In the genomic region with DNA sequence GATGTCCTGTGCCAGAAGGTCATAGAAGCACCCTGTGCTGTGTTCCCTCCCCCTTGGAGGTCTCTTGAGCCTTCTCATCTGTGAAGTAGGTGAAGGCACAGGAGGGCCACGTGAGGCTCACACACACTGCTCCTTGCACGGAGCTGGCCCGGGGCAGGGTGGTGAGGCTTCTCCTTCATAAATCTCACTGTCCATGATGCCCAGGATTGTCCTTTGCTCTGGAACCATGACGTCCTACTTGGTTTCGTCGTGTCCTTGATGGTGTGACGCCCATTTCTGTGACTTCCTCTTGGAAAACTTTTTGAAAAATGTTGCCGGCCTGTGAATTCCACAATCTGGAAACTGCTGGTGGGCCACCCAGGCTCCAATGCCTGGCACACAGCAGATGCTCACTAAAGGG, we compare ENCODE assay signal across 14 cellular contexts. TPM values are rescaled to one million over a fixed set of nuclear protein-coding genes. Genes with fewer than 3 reads are reported as not detected.
DNase-seq lines count a peak whose midpoint lies in the region; ATAC-seq and TF ChIP-seq lines count a peak whose summit lies in the region.
"Had no signal": no experiment of that assay in that cellular context is flagged by ENCODE, and none has a peak within 500 bp of the region (broad histone marks: within the 10 kb centered on the region; RNA-seq: fewer than 3 reads in every experiment).

No MANE protein-coding gene starts in this region.

- WGBS in esophagus, 2 donors: 71 to 77% methylated on average over 8 of the region's 8 CpGs

- peak overlapping the region; percentile 57; the same call in 1 of the 2 replicates for H3K27ac ChIP-seq in SK-N-MC
- H3K27ac ChIP-seq in esophagus (ENCODE audit: low read depth in 2 of 2, low read length in 1 of 2): peak overlapping the region; percentile 3 to 14
- no peak overlapping the region for H3K27ac ChIP-seq in MM.1S (ENCODE audit: low read length)
- H3K27ac ChIP-seq: epithelial cell of prostate, thoracic aorta had no signal

- no peaks in the 10 kb centered on the region for H3K27me3 ChIP-seq in esophagus (ENCODE audit: control insufficient read depth in 1 of 2, insufficient read depth in 2 of 2, low read length in 2 of 2)
- H3K27me3 ChIP-seq in MM.1S (replicated peaks; ENCODE audit: insufficient read depth, low read length): no peaks in the 10 kb centered on the region

- no peak for ATAC-seq in stimulated activated memory B cell treated with anti-CD40 and anti-IgM and Interleukin-4, amounts not matched to agents 10 μg/mL and 1 μg/mL and 100 μg/mL, for 72 hours

- H3K4me3 ChIP-seq in SK-N-MC: no peak overlapping the region
- no peak overlapping the region for H3K4me3 ChIP-seq in esophagus (ENCODE audit: low read depth in 1 of 2, low read length in 2 of 2)
- no peak overlapping the region for H3K4me3 ChIP-seq in MM.1S (ENCODE audit: low read length)
- H3K4me3 ChIP-seq: thoracic aorta had no signal

- peaks cover 50% of the 10 kb centered on the region for H3K36me3 Mint-ChIP-seq in stimulated activated memory B cell treated with anti-CD40 and anti-IgM and Interleukin-4, amounts not matched to agents 10 μg/mL and 1 μg/mL and 100 μg/mL, for 72 hours

- no peaks in the 10 kb centered on the region for H3K27me3 Mint-ChIP-seq in stimulated activated memory B cell treated with anti-CD40 and anti-IgM and Interleukin-4, amounts not matched to agents 10 μg/mL and 1 μg/mL and 100 μg/mL, for 72 hours

- no peak for TF ChIP-seq CTCF in MM.1S (IDR thresholded peaks at IDR 0.05; ENCODE audit: low read length)

- peak overlapping the region; percentile 35 for H3K27ac Mint-ChIP-seq in stimulated activated memory B cell treated with anti-CD40 and anti-IgM and Interleukin-4, amounts not matched to agents 10 μg/mL and 1 μg/mL and 100 μg/mL, for 72 hours

- H4K20me1 ChIP-seq in MM.1S (ENCODE audit: insufficient read depth, low read length): no peaks in the 10 kb centered on the region

- no peak overlapping the region for H2AFZ ChIP-seq in MM.1S (ENCODE audit: low read length)

- H3K4me2 ChIP-seq in MM.1S (ENCODE audit: low read depth, low read length): no peak overlapping the region

- H3K9me3 ChIP-seq in SK-N-MC (ENCODE audit: low read depth, low read length): no peaks in the 10 kb centered on the region
- H3K9me3 ChIP-seq in esophagus (ENCODE audit: control insufficient read depth in 2 of 2, insufficient read depth in 1 of 2, low read depth in 1 of 2, low read length in 1 of 2): no peaks in the 10 kb centered on the region
- no peaks in the 10 kb centered on the region for H3K9me3 ChIP-seq in MM.1S (replicated peaks; ENCODE audit: insufficient read depth, low read length)
- H3K9me3 ChIP-seq: thoracic aorta had no signal

- H3K4me3 Mint-ChIP-seq in stimulated activated memory B cell treated with anti-CD40 and anti-IgM and Interleukin-4, amounts not matched to agents 10 μg/mL and 1 μg/mL and 100 μg/mL, for 72 hours: no peak overlapping the region

- H3K36me3 ChIP-seq in SK-N-MC (ENCODE audit: insufficient read depth, low read length): peaks cover 17% of the 10 kb centered on the region
- peaks cover 0 to 8% of the 10 kb centered on the region in 2 donors for H3K36me3 ChIP-seq in esophagus (ENCODE audit: control insufficient read depth in 2 of 2, insufficient read depth in 2 of 2, low read length in 1 of 2)
- H3K36me3 ChIP-seq in MM.1S (replicated peaks; ENCODE audit: insufficient read depth, low read length): no peaks in the 10 kb centered on the region
- H3K36me3 ChIP-seq: thoracic aorta had no signal

- H3K4me1 ChIP-seq in esophagus (ENCODE audit: control insufficient read depth in 2 of 2, insufficient read depth in 2 of 2, low read length in 1 of 2): peaks cover 0 to 20% of the 10 kb centered on the region in 2 donors
- H3K4me1 ChIP-seq in MM.1S (ENCODE audit: low read length): peaks cover 32% of the 10 kb centered on the region

- peaks cover 99% of the 10 kb centered on the region for H3K4me1 Mint-ChIP-seq in stimulated activated memory B cell treated with anti-CD40 and anti-IgM and Interleukin-4, amounts not matched to agents 10 μg/mL and 1 μg/mL and 100 μg/mL, for 72 hours

- H3K9me3 Mint-ChIP-seq in stimulated activated memory B cell treated with anti-CD40 and anti-IgM and Interleukin-4, amounts not matched to agents 10 μg/mL and 1 μg/mL and 100 μg/mL, for 72 hours: no peaks in the 10 kb centered on the region

- no peaks in the 10 kb centered on the region for H3K9me2 ChIP-seq in MM.1S (replicated peaks; ENCODE audit: insufficient read depth, low read length)

- H3F3A ChIP-seq in MM.1S (ENCODE audit: insufficient read depth, low read length): peaks cover 9% of the 10 kb centered on the region

- no peak overlapping the region for H3K9ac ChIP-seq in SK-N-MC (ENCODE audit: insufficient read length)
- H3K9ac ChIP-seq in MM.1S (ENCODE audit: low read length): no peak overlapping the region

- peaks cover 42% of the 10 kb centered on the region for H3K79me2 ChIP-seq in MM.1S (ENCODE audit: low read length)

- DNase-seq in NCI-H82 (lab: John Stamatoyannopoulos, UW) (peak; percentile 19), NCI-H82 treated with DMSO at 0.1 percent for 48 hours (lab: John Stamatoyannopoulos, UW; ENCODE audit: unreplicated experiment) (no peak), SK-N-MC (ENCODE audit: low read depth, low spot score) (no peak), MM.1S (no peak), NCI-H1105 (lab: John Stamatoyannopoulos, UW) (no peak), NCI-H2081 treated with DMSO at 0.1 percent for 48 hours (lab: John Stamatoyannopoulos, UW) (no peak)
- DNase-seq: 8988T; activated CD4-positive, CD25-positive, alpha-beta regulatory T cell; NCI-H1930; stimulated activated CD4-positive, alpha-beta T cell treated with anti-CD3 and anti-CD28 coated beads, Interleukin-2, amount 100 ng/mL, for 24 hours had no signal

RNA-seq across cellular contexts. Expression of a gene that starts 34.4 kb away (rescaled TPM):
- polyA plus RNA-seq in esophagus: 1 to 10 TPM in 1 of 2 donors, under 1 TPM in 1; 0.79 to 1.8 TPM
